18 cellular contexts compared by ENCODE assay signal in genomic region chr7:132078891-132079735, GRCh38.
DNase-seq lines count a peak whose midpoint lies in the region; ATAC-seq and TF ChIP-seq lines count a peak whose summit lies in the region.
"Had no signal": no experiment of that assay in that cellular context is flagged by ENCODE, and none has a peak within 500 bp of the region (broad histone marks: within the 10 kb centered on the region; RNA-seq: fewer than 3 reads in every experiment).

No MANE protein-coding gene starts in this region.

- H3K9me3 Mint-ChIP-seq in stimulated activated naive CD8-positive, alpha-beta T cell treated with anti-CD3 and anti-CD28 coated beads, Interleukin-15, amount 100 ng/mL, for 72 hours = no peaks in the 10 kb centered on the region

- no peak overlapping the region for H3K4me3 Mint-ChIP-seq in stimulated activated naive CD8-positive, alpha-beta T cell treated with anti-CD3 and anti-CD28 coated beads, Interleukin-15, amount 100 ng/mL, for 72 hours
- H3K4me3 Mint-ChIP-seq: H9 had no signal

- TF ChIP-seq CTCF in fibroblast of villous mesenchyme (IDR thresholded peaks at IDR 0.05; ENCODE audit: insufficient read depth, low read depth, low read length) = no peak

- no peak for DNase-seq in stimulated activated naive CD8-positive, alpha-beta T cell treated with anti-CD3 and anti-CD28 coated beads, Interleukin-15, amount 100 ng/mL, for 72 hours
- no peak for DNase-seq in stimulated activated naive CD8-positive, alpha-beta T cell treated with anti-CD3 and anti-CD28 coated beads, Interleukin-15, Interleukin-2, amounts not matched to agents 100 U/mL and 50 U/mL, for 24 hours
- DNase-seq in NAMALWA (ENCODE audit: low spot score) = peak; percentile 7
- peak; percentile 29 for DNase-seq in fibroblast of villous mesenchyme (ENCODE audit: low read depth)
- DNase-seq in iPS-NIHi7 (ENCODE audit: extremely low spot score) = no peak
- DNase-seq in MV-4-11 (lab: John Stamatoyannopoulos, UW) = no peak
- DNase-seq: COR-L47, DMS53, H9, KG1, MG63, NCI-H1417, NCI-H187 treated with DMSO at 0.1 percent for 48 hours, NCI-H748 treated with DMSO at 0.1 percent for 48 hours, PC-3, T-helper 1 cell had no signal

- peak; percentile 29 for ATAC-seq in stimulated activated naive CD8-positive, alpha-beta T cell treated with anti-CD3 and anti-CD28 coated beads, Interleukin-15, amount 100 ng/mL, for 72 hours
- no peak for ATAC-seq in stimulated activated naive CD8-positive, alpha-beta T cell treated with anti-CD3 and anti-CD28 coated beads, Interleukin-15, Interleukin-2, amounts not matched to agents 100 U/mL and 50 U/mL, for 24 hours
- ATAC-seq in GM19452 (IDR thresholded peaks at IDR 0.05; ENCODE audit: unreplicated experiment) = no peak
- ATAC-seq: PC-3 had no signal

- H3K27ac Mint-ChIP-seq in stimulated activated naive CD8-positive, alpha-beta T cell treated with anti-CD3 and anti-CD28 coated beads, Interleukin-15, amount 100 ng/mL, for 72 hours = no peak overlapping the region
- H3K27ac Mint-ChIP-seq: H9 had no signal

- H3K4me3 ChIP-seq in fibroblast of villous mesenchyme (ENCODE audit: low read depth, low read length) = no peak overlapping the region
- H3K4me3 ChIP-seq: MG63, SK-N-MC had no signal

- no peaks in the 10 kb centered on the region for H3K4me1 Mint-ChIP-seq in stimulated activated naive CD8-positive, alpha-beta T cell treated with anti-CD3 and anti-CD28 coated beads, Interleukin-15, amount 100 ng/mL, for 72 hours

- H3K27me3 Mint-ChIP-seq in stimulated activated naive CD8-positive, alpha-beta T cell treated with anti-CD3 and anti-CD28 coated beads, Interleukin-15, amount 100 ng/mL, for 72 hours = peaks cover 79% of the 10 kb centered on the region

Comparison
In these comparisons a context has a peak if more than half of its experiments do, and no peak if none do; other contexts are left out.
1. DNase-seq: peak in NAMALWA (single experiment) and fibroblast of villous mesenchyme (single experiment); none in stimulated activated naive CD8-positive, alpha-beta T cell treated with anti-CD3 and anti-CD28 coated beads, Interleukin-15, amount 100 ng/mL, for 72 hours (0 of 2), stimulated activated naive CD8-positive, alpha-beta T cell treated with anti-CD3 and anti-CD28 coated beads, Interleukin-15, Interleukin-2, amounts not matched to agents 100 U/mL and 50 U/mL, for 24 hours (single experiment), iPS-NIHi7 (single experiment) and MV-4-11 (single experiment).